1 cellular context compared by ENCODE assay signal in the genomic region with DNA sequence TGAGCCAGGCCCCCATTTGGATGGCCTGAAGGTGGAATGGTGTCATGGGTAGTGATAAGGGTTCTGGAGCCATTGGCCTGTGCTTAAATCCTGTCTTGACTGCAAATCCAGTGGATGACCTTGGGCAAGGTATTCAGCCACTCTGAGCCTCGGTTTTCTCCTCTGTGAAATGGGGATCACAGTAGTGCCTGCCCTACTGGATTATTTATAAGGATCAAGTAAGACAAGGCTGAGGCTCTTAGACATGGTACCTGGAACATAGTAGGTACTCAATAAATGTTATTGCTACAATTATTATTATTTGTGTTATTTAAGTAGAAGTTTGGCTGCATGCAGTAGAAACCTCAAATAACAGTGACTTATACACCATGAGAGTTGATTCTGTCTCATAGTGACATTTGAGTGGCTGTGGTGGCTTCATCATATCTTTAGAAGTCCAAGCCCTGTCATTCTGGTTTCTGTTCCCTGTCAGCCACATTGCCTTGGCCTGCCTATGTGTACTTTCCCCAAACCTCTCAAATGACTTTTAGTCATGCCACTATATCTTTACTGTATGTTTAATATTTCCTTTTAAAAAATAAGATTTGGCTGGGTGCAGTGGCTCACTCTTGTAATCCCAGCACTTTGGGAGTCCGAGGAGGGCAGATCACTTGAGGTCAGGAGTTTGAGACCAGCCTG.
A peak's percentile ranks its signal among the peaks of the same experiment; 100 is the strongest.
TF ChIP-seq lines count a peak whose summit lies in the region.

No MANE protein-coding gene starts in this region.

TF ChIP-seq in GM12878, 131 proteins besides CTCF, POLR2A, EP300 and RAD21 (continued from another document):
- TF ChIP-seq, protein P1, sequence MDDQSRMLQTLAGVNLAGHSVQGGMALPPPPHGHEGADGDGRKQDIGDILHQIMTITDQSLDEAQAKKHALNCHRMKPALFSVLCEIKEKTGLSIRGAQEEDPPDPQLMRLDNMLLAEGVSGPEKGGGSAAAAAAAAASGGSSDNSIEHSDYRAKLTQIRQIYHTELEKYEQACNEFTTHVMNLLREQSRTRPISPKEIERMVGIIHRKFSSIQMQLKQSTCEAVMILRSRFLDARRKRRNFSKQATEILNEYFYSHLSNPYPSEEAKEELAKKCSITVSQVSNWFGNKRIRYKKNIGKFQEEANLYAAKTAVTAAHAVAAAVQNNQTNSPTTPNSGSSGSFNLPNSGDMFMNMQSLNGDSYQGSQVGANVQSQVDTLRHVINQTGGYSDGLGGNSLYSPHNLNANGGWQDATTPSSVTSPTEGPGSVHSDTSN (IDR thresholded peaks at IDR 0.05; ENCODE audit: insufficient replicate concordance, low read depth, low read length) = peak; percentile 68
- TF ChIP-seq ZNF274 (IDR thresholded peaks at IDR 0.05; ENCODE audit: insufficient read depth, insufficient read length) = no peak
- no peak for TF ChIP-seq TARDBP (IDR thresholded peaks at IDR 0.05; ENCODE audit: borderline replicate concordance)
- TF ChIP-seq JUNB (IDR thresholded peaks at IDR 0.05) = peak; percentile 59; the same call in 1 of the 2 replicates
- TF ChIP-seq TCF3 (IDR thresholded peaks at IDR 0.05; ENCODE audit: borderline replicate concordance, insufficient read depth, low read depth, low read length) = no peak
- no peak for TF ChIP-seq SP1 (IDR thresholded peaks at IDR 0.05; ENCODE audit: low read depth, low read length)
- no peak for TF ChIP-seq ZSCAN29 (IDR thresholded peaks at IDR 0.05)
- no peak for TF ChIP-seq POLR2AphosphoS5 (IDR thresholded peaks at IDR 0.05; ENCODE audit: low read length)
- peak; percentile 71 for TF ChIP-seq ATF7 (IDR thresholded peaks at IDR 0.05; ENCODE audit: low read depth)
- TF ChIP-seq RCOR1 (conservative IDR thresholded peaks at IDR 0.05; ENCODE audit: low read depth, low read length) = peak; percentile 59; the same call in 1 of the 2 replicates
- TF ChIP-seq HDGF (IDR thresholded peaks at IDR 0.05) = no peak
- TF ChIP-seq, protein P2, sequence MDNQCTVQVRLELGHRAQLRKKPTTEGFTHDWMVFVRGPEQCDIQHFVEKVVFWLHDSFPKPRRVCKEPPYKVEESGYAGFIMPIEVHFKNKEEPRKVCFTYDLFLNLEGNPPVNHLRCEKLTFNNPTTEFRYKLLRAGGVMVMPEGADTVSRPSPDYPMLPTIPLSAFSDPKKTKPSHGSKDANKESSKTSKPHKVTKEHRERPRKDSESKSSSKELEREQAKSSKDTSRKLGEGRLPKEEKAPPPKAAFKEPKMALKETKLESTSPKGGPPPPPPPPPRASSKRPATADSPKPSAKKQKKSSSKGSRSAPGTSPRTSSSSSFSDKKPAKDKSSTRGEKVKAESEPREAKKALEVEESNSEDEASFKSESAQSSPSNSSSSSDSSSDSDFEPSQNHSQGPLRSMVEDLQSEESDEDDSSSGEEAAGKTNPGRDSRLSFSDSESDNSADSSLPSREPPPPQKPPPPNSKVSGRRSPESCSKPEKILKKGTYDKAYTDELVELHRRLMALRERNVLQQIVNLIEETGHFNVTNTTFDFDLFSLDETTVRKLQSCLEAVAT (IDR thresholded peaks at IDR 0.05) = 0 out of 2 replicates have a peak, but pooled peaks have one; percentile 54
- TF ChIP-seq YY1 (IDR thresholded peaks at IDR 0.05; ENCODE audit: low read depth, low read length) = 0 out of 2 replicates have a peak, but pooled peaks have one; percentile 32
- TF ChIP-seq, protein P3, sequence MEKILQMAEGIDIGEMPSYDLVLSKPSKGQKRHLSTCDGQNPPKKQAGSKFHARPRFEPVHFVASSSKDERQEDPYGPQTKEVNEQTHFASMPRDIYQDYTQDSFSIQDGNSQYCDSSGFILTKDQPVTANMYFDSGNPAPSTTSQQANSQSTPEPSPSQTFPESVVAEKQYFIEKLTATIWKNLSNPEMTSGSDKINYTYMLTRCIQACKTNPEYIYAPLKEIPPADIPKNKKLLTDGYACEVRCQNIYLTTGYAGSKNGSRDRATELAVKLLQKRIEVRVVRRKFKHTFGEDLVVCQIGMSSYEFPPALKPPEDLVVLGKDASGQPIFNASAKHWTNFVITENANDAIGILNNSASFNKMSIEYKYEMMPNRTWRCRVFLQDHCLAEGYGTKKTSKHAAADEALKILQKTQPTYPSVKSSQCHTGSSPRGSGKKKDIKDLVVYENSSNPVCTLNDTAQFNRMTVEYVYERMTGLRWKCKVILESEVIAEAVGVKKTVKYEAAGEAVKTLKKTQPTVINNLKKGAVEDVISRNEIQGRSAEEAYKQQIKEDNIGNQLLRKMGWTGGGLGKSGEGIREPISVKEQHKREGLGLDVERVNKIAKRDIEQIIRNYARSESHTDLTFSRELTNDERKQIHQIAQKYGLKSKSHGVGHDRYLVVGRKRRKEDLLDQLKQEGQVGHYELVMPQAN (conservative IDR thresholded peaks at IDR 0.05) = peak; percentile 46
- peak; percentile 48; the same call in 1 of the 2 replicates for TF ChIP-seq CBFB (IDR thresholded peaks at IDR 0.05; ENCODE audit: low read depth)
- TF ChIP-seq RELA (IDR thresholded peaks at IDR 0.05; ENCODE audit: borderline replicate concordance, partially characterized antibody) = peak; percentile 15
- TF ChIP-seq ZNF384 (IDR thresholded peaks at IDR 0.05; ENCODE audit: borderline replicate concordance, low read depth, low read length) = peak; percentile 33; the same call in 1 of the 2 replicates
- 0 out of 2 replicates have a peak, but pooled peaks have one; percentile 14 for TF ChIP-seq NR2F1 (conservative IDR thresholded peaks at IDR 0.05)
- TF ChIP-seq, protein P4, sequence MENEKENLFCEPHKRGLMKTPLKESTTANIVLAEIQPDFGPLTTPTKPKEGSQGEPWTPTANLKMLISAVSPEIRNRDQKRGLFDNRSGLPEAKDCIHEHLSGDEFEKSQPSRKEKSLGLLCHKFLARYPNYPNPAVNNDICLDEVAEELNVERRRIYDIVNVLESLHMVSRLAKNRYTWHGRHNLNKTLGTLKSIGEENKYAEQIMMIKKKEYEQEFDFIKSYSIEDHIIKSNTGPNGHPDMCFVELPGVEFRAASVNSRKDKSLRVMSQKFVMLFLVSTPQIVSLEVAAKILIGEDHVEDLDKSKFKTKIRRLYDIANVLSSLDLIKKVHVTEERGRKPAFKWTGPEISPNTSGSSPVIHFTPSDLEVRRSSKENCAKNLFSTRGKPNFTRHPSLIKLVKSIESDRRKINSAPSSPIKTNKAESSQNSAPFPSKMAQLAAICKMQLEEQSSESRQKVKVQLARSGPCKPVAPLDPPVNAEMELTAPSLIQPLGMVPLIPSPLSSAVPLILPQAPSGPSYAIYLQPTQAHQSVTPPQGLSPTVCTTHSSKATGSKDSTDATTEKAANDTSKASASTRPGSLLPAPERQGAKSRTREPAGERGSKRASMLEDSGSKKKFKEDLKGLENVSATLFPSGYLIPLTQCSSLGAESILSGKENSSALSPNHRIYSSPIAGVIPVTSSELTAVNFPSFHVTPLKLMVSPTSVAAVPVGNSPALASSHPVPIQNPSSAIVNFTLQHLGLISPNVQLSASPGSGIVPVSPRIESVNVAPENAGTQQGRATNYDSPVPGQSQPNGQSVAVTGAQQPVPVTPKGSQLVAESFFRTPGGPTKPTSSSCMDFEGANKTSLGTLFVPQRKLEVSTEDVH (IDR thresholded peaks at IDR 0.05; ENCODE audit: low read depth, partially characterized antibody) = no peak
- peak; percentile 45 for TF ChIP-seq MEF2B (IDR thresholded peaks at IDR 0.05; ENCODE audit: partially characterized antibody, poor library complexity, severe bottlenecking)
- TF ChIP-seq BCL11A (IDR thresholded peaks at IDR 0.05; ENCODE audit: low read depth, low read length) = peak; percentile 75
